ENCODE assay signal across 9 cellular contexts in the genomic region with DNA sequence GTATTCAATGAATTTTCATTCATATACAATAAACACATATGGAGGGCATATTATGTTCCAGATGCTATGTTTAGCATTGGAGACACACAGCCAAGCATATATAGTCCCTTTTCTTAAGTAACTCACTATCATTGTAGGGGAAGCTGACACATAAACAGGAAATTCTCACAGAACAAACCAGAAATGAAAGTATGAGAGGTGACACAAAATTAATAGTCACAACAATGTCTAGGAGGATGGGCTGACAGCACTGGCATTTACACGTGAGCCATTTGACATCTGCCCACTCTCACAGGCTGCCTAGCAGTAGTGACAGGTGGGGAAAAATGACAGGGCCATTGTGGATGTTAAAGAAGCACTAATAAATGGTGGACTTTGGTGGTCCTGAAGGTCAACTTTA. TPM values are rescaled to one million over a fixed set of nuclear protein-coding genes. Genes with fewer than 3 reads are reported as not detected.
DNase-seq lines count a peak whose midpoint lies in the region; ATAC-seq and TF ChIP-seq lines count a peak whose summit lies in the region.
"Had no signal": no experiment of that assay in that cellular context is flagged by ENCODE, and none has a peak within 500 bp of the region (broad histone marks: within the 10 kb centered on the region; RNA-seq: fewer than 3 reads in every experiment).

No MANE protein-coding gene starts in this region.

- peak overlapping the region; percentile 88; the same call in 1 of the 2 replicates for H3K9ac ChIP-seq in KMS-11
- H3K9ac ChIP-seq in mesendoderm (ENCODE audit: low read length): no peak overlapping the region

- H2BK15ac ChIP-seq in mesendoderm (replicated peaks; ENCODE audit: low read depth): no peak overlapping the region

- peak; percentile 50 for DNase-seq in stimulated activated CD8-positive, alpha-beta memory T cell treated with anti-CD3 and anti-CD28 coated beads, Interleukin-4, amount 100 ng/mL, for 48 hours
- no peak for DNase-seq in mesendoderm

- no peaks in the 10 kb centered on the region for H3K9me3 ChIP-seq in esophagus (ENCODE audit: control insufficient read depth in 2 of 2, insufficient read depth in 1 of 2, low read depth in 1 of 2, low read length in 1 of 2)

- H3K56ac ChIP-seq in mesendoderm (ENCODE audit: low read length): no peak overlapping the region

- no peak overlapping the region for H4K8ac ChIP-seq in mesendoderm (ENCODE audit: low read depth, low read length)

- peak overlapping the region; percentile 95 for H3K27ac ChIP-seq in KMS-11
- H3K27ac ChIP-seq in esophagus (ENCODE audit: low read depth in 2 of 2, low read length in 1 of 2): peak overlapping the region; percentile 33 to 51
- no peak overlapping the region for H3K27ac ChIP-seq in mesendoderm (ENCODE audit: low read depth, low read length)

- H2AFZ ChIP-seq in KMS-11 (ENCODE audit: low read depth): peak overlapping the region; percentile 58; the same call in 1 of the 2 replicates

- no peaks in the 10 kb centered on the region for H4K20me1 ChIP-seq in KMS-11 (ENCODE audit: insufficient read depth)

- H3K18ac ChIP-seq in mesendoderm (ENCODE audit: low read length): no peak overlapping the region

- H3K27me3 ChIP-seq in KMS-11 (ENCODE audit: insufficient read depth, low read depth) (no peaks in the 10 kb centered on the region), esophagus (ENCODE audit: control insufficient read depth in 1 of 2, insufficient read depth in 2 of 2, low read length in 2 of 2) (no peaks in the 10 kb centered on the region), mesendoderm (ENCODE audit: insufficient read depth, low read length, poor library complexity) (no peaks in the 10 kb centered on the region)

- no peak overlapping the region for H4K5ac ChIP-seq in mesendoderm (ENCODE audit: low read length)

- H3K79me2 ChIP-seq in KMS-11 (ENCODE audit: insufficient read depth, low read depth): peaks cover 33% of the 10 kb centered on the region
- no peaks in the 10 kb centered on the region for H3K79me2 ChIP-seq in mesendoderm (ENCODE audit: control insufficient read depth, insufficient read depth, low read length)

- H3K4me2 ChIP-seq in KMS-11 (peak overlapping the region; percentile 95), mesendoderm (ENCODE audit: low read length) (no peak overlapping the region)

- no peaks in the 10 kb centered on the region for H3K36me3 ChIP-seq in KMS-11 (ENCODE audit: insufficient read depth)
- no peaks in the 10 kb centered on the region for H3K36me3 ChIP-seq in esophagus (ENCODE audit: control insufficient read depth in 2 of 2, insufficient read depth in 2 of 2, low read length in 1 of 2)
- H3K36me3 ChIP-seq in mesendoderm (ENCODE audit: control insufficient read depth, insufficient read depth, low read length): no peaks in the 10 kb centered on the region

- H3K23ac ChIP-seq in mesendoderm (ENCODE audit: low read length): no peak overlapping the region

- H3K4me1 ChIP-seq in KMS-11 (ENCODE audit: low read depth, poor library complexity, severe bottlenecking) (peaks cover 26% of the 10 kb centered on the region), esophagus (ENCODE audit: control insufficient read depth in 2 of 2, insufficient read depth in 2 of 2, low read length in 1 of 2) (no peaks in the 10 kb centered on the region), mesendoderm (ENCODE audit: control insufficient read depth, low read depth, low read length) (peaks cover 4% of the 10 kb centered on the region)

- peak; percentile 43 to 44 for ATAC-seq in activated CD4-positive, CD25-positive, alpha-beta regulatory T cell treated with anti-CD3 and anti-CD28 coated beads, Interleukin-2, amount 50 U/mL, for 24 hours
- ATAC-seq in GM19324 (IDR thresholded peaks at IDR 0.05; ENCODE audit: low FRiP score, unreplicated experiment): no peak
- ATAC-seq in HG03159 (IDR thresholded peaks at IDR 0.05; ENCODE audit: unreplicated experiment): no peak
- no peak for ATAC-seq in HG03565 (IDR thresholded peaks at IDR 0.05; ENCODE audit: unreplicated experiment)
- ATAC-seq: GM12878 had no signal

- no peak overlapping the region for H3K4ac ChIP-seq in mesendoderm (ENCODE audit: low read depth, low read length)

- H3K79me1 ChIP-seq in mesendoderm (ENCODE audit: low read length): peaks cover 2% of the 10 kb centered on the region

- H2AK5ac ChIP-seq in mesendoderm (ENCODE audit: low read length): no peak overlapping the region

- no peak overlapping the region for H3K4me3 ChIP-seq in KMS-11 (IDR thresholded peaks at IDR 0.05; ENCODE audit: insufficient read depth, low read depth, low read length)
- H3K4me3 ChIP-seq in esophagus (ENCODE audit: low read depth in 1 of 2, low read length in 2 of 2): no peak overlapping the region
- H3K4me3 ChIP-seq in mesendoderm (ENCODE audit: low read length): no peak overlapping the region

- no peak for TF ChIP-seq CTCF in KMS-11 (conservative IDR thresholded peaks at IDR 0.05; ENCODE audit: low read depth, low read length)

- H2BK120ac ChIP-seq in mesendoderm (ENCODE audit: low read depth, low read length): no peak overlapping the region

- H2BK5ac ChIP-seq in mesendoderm (ENCODE audit: low read length): no peak overlapping the region

- 22 to 38% methylated on average over 1 of the region's 1 CpG for WGBS in esophagus, 2 donors
- no CpG with 5 or more reads among the region's 1 CpG for WGBS in mesendoderm (ENCODE audit: extremely low coverage, insufficient coverage, low lambda C conversion rate)

RNA-seq across cellular contexts. Expression of a gene that starts 2.6 kb away (rescaled TPM):
- polyA plus RNA-seq in esophagus: 1 to 10 TPM; 2.8 to 4.3 TPM
- 5.1 TPM for polyA plus RNA-seq in mesendoderm (2013, experiment 1 of 2)
- 5.0 TPM for polyA plus RNA-seq in mesendoderm (2013, experiment 2 of 2)

RNA-seq across cellular contexts. Expression of a gene that starts 40.9 kb away (rescaled TPM):
- 10 to 100 TPM; 24.5 to 38.4 TPM for polyA plus RNA-seq in esophagus
- 100 TPM for polyA plus RNA-seq in mesendoderm (2013, experiment 1 of 2)
- 103 TPM for polyA plus RNA-seq in mesendoderm (2013, experiment 2 of 2)

Comparison
In these comparisons a context has a peak if more than half of its experiments do, and no peak if none do; other contexts are left out.
1. ATAC-seq: peak in activated CD4-positive, CD25-positive, alpha-beta regulatory T cell treated with anti-CD3 and anti-CD28 coated beads, Interleukin-2, amount 50 U/mL, for 24 hours (2 of 2); none in GM19324 (single experiment), HG03159 (single experiment) and HG03565 (single experiment).